In genomic region chr1:92944901-92945747, GRCh38 we compare ENCODE assay signal across 11 cellular contexts. TPM values are rescaled to one million over a fixed set of nuclear protein-coding genes. Genes with fewer than 3 reads are reported as not detected.
DNase-seq lines count a peak whose midpoint lies in the region; ATAC-seq, FAIRE-seq and TF ChIP-seq lines count a peak whose summit lies in the region.
"Had no signal": no experiment of that assay in that cellular context is flagged by ENCODE, and none has a peak within 500 bp of the region (broad histone marks: within the 10 kb centered on the region; RNA-seq: fewer than 3 reads in every experiment).

No MANE protein-coding gene starts in this region.

- peaks cover 45% of the 10 kb centered on the region for H3K4me1 ChIP-seq in psoas muscle

- intact Hi-C loops in psoas muscle (cut with DNase I), result loop anchor here in 1 of 2 donors (5.0 kb wide), 1 partner anchor 68 kb away; no protein-coding TSS in a partner anchor

- no peak for DNase-seq in GM12891 (ENCODE audit: insufficient read length, low spot score)
- peak in 6 of 61 donors; percentile 8 to 49 (median 28) for DNase-seq in caudate nucleus (lab: John Stamatoyannopoulos, UW)
- no peak for DNase-seq in psoas muscle
- no peak for DNase-seq in T-helper 9 cell
- no peak for DNase-seq in activated T-cell treated with anti-CD3 and anti-CD28 coated beads, Interleukin-2, amount 50 U/mL, for 1 hour
- DNase-seq: activated CD4-positive, CD25-positive, alpha-beta regulatory T cell; left colon; pancreas had no signal

- no peaks in the 10 kb centered on the region for H3K9me3 ChIP-seq in psoas muscle
- H3K9me3 ChIP-seq: pancreas had no signal

- FAIRE-seq in GM12891 (lab: Jason Lieb, UNC), result peak; percentile 66
- FAIRE-seq: pancreas had no signal

- no peaks in the 10 kb centered on the region for H3K27me3 ChIP-seq in psoas muscle (ENCODE audit: insufficient read depth in 3 of 3, low read length in 2 of 3)
- H3K27me3 ChIP-seq: pancreas had no signal

- H3K4me3 ChIP-seq in psoas muscle, result no peak overlapping the region
- H3K4me3 ChIP-seq: pancreas had no signal

- ATAC-seq in HG02798 (IDR thresholded peaks at IDR 0.05; ENCODE audit: poor library complexity, unreplicated experiment) (peak; percentile 19), psoas muscle (peak in 1 of 4 donors; percentile 35), SK-N-SH treated with all-trans-retinoic acid at 6 μM for 48 hours (no peak), GM21576 (IDR thresholded peaks at IDR 0.05; ENCODE audit: unreplicated experiment) (no peak)
- ATAC-seq: left colon, pancreas had no signal

- TF ChIP-seq POLR2A in GM12891 (IDR thresholded peaks at IDR 0.05; ENCODE audit: low read depth, low read length), result no peak

- H3K36me3 ChIP-seq in psoas muscle (ENCODE audit: insufficient read depth in 1 of 2, low read depth in 1 of 2), result no peaks in the 10 kb centered on the region
- H3K36me3 ChIP-seq: pancreas had no signal

- 66 to 81% (median 68%) methylated on average over 3 of the region's 3 CpGs for WGBS in psoas muscle, 3 donors

- TF ChIP-seq CTCF in psoas muscle (IDR thresholded peaks at IDR 0.05), result no peak

- H3K27ac ChIP-seq in caudate nucleus (ENCODE audit: low read depth, low read length) (peak overlapping the region; percentile 93), psoas muscle (peak overlapping the region; percentile 12)
- H3K27ac ChIP-seq: pancreas had no signal

TF ChIP-seq in GM12891, 5 proteins besides CTCF, POLR2A, EP300 and RAD21:
- no peak for TF ChIP-seq POU2F2 (IDR thresholded peaks at IDR 0.05; ENCODE audit: low read depth, low read length)
- no peak for TF ChIP-seq TAF1 (IDR thresholded peaks at IDR 0.05; ENCODE audit: low read depth, low read length)
- TF ChIP-seq PAX5 (IDR thresholded peaks at IDR 0.05; ENCODE audit: insufficient read depth, low read length, severe bottlenecking), result no peak
- no peak for TF ChIP-seq SPI1 (IDR thresholded peaks at IDR 0.05; ENCODE audit: low read depth, low read length)
- no peak for TF ChIP-seq POLR2AphosphoS5 (IDR thresholded peaks at IDR 0.05; ENCODE audit: low read depth, low read length)

TF ChIP-seq in SK-N-SH treated with all-trans-retinoic acid at 6 μM for 48 hours, 23 proteins besides CTCF, POLR2A, EP300 and RAD21:
- TF ChIP-seq GLIS3 (CRISPR knock-in tag; IDR thresholded peaks at IDR 0.05) (no peak), PPARA (CRISPR knock-in tag; IDR thresholded peaks at IDR 0.05; ENCODE audit: borderline replicate concordance) (no peak), POU6F1 (CRISPR knock-in tag; IDR thresholded peaks at IDR 0.05; ENCODE audit: borderline replicate concordance, low read depth) (no peak), BACH2 (CRISPR knock-in tag; IDR thresholded peaks at IDR 0.05; ENCODE audit: borderline replicate concordance) (no peak), SNAI2 (CRISPR knock-in tag; IDR thresholded peaks at IDR 0.05) (no peak), ZFP30 (CRISPR knock-in tag; IDR thresholded peaks at IDR 0.05) (no peak)

RNA-seq across cellular contexts. Expression of gene DIPK1A, which starts 16.1 kb away (rescaled TPM):
- 1.7 TPM for polyA plus RNA-seq in GM12891 (2012; ENCODE audit: low read depth, missing spikeins)
- 1 to 10 TPM; 3.4 to 7.8 (median 6.4) TPM for total RNA-seq in psoas muscle
- 1 to 10 TPM; 2.2 to 7.9 (median 3.5) TPM for polyA plus RNA-seq in psoas muscle
